In the genomic region with DNA sequence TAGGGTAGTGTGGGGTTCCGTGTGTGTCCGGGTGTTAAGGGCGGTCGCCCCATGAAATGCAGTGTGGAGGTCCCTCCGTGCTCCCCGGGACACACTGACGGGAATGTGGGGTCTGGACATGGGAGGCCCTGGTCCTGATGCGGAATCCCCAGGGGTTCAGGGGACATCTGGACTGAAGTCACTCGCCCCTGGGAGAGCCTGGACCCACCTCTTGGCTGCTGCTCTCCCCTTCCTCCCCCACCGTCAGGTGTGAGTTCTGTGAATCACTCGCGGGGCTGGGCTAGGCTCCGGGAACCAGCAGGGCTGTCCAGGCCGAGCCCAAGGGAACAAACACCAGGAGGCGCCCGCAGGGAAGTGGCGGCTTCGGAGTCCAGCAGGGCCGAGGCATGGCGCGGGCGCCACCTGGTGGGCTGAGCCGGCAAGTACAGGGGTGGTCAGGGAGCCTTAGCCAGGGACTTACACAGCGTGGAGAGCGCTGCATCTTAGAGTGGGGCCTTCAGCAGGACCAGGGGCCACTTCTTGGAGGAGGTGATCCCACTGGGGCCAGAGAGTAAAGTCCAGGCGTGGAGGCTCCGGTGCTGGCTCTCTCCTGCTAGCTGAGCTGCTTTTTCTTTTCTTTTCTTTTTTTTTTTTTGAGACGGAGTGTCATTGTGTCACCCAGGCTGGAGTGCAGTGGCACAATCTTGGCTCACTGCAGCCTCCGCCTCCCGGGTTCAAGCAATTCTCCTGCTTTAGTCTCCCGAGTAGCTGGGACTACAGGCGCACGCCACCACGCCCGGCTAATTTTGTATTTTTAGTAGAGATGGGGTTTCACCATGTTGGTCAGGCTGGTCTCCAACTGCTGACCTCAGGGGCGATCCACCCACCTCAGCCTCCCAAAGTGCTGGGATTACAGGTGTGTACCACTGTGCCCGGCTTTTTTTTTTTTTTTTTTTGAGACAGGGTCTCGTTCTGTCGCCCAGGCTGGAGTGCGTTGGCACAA, we compare ENCODE assay signal across 8 cellular contexts. TPM values are rescaled to one million over a fixed set of nuclear protein-coding genes. Genes with fewer than 3 reads are reported as not detected.
DNase-seq lines count a peak whose midpoint lies in the region; ATAC-seq and TF ChIP-seq lines count a peak whose summit lies in the region.

No MANE protein-coding gene starts in this region.

- ATAC-seq in CD4-positive, alpha-beta T cell (ENCODE audit: poor library complexity) = peak; percentile 72
- ATAC-seq in GM19463 (IDR thresholded peaks at IDR 0.05; ENCODE audit: unreplicated experiment) = peak; percentile 86

- TF ChIP-seq CTCF in CD4-positive, alpha-beta T cell (IDR thresholded peaks at IDR 0.05) = peak; percentile 92
- TF ChIP-seq CTCF in endodermal cell (conservative IDR thresholded peaks at IDR 0.05) (peak; percentile 100), mesothelial cell of epicardium (IDR thresholded peaks at IDR 0.05; ENCODE audit: unreplicated experiment) (peak; percentile 95)

- peaks cover 24% of the 10 kb centered on the region for H3K36me3 ChIP-seq in endodermal cell (ENCODE audit: control insufficient read depth, insufficient read depth, low read length)

- H3K27ac ChIP-seq in CD4-positive, alpha-beta T cell (ENCODE audit: low read depth, low read length) = no peak overlapping the region
- H3K27ac ChIP-seq in endodermal cell (ENCODE audit: low read depth, low read length) = no peak overlapping the region

- no peaks in the 10 kb centered on the region for H3K9me3 ChIP-seq in CD4-positive, alpha-beta T cell (ENCODE audit: control insufficient read depth, low read length)
- H3K9me3 ChIP-seq in endodermal cell (ENCODE audit: control insufficient read depth, low read length) = no peaks in the 10 kb centered on the region

- H3K4me1 ChIP-seq in endodermal cell (ENCODE audit: control insufficient read depth, insufficient read depth, low read length) = no peaks in the 10 kb centered on the region

- intact Hi-C loops in CD4-positive, alpha-beta T cell (cut with DNase I, micrococcal nuclease) = loop anchor here in 1 of 2 experiments (1.0 kb wide), 1 partner anchor 211 kb away; no protein-coding TSS in a partner anchor

- DNase-seq in CD4-positive, alpha-beta T cell = peak; percentile 70 to 89 (median 78)
- DNase-seq in HUDEP-2 (lab: John Stamatoyannopoulos, UW; ENCODE audit: unreplicated experiment in 76 of 76) = peak in 75 of 76 experiments; percentile 32 to 96 (median 85)
- peak; percentile 56 to 72 for DNase-seq in NOMO-1 (lab: John Stamatoyannopoulos, UW; ENCODE audit: unreplicated experiment in 2 of 2)
- peak; percentile 72 to 93 (median 89) for DNase-seq in activated CD8-positive, alpha-beta memory T cell treated with anti-CD3 and anti-CD28 coated beads for 48 hours (ENCODE audit: low read depth in 2 of 3, low spot score in 2 of 3)
- DNase-seq in endodermal cell = peak; percentile 99
- DNase-seq in mesothelial cell of epicardium (ENCODE audit: low spot score in 2 of 2, unreplicated experiment in 2 of 2) = peak; percentile 79 to 98
- peak; percentile 83 to 88 for DNase-seq in stimulated activated CD8-positive, alpha-beta memory T cell treated with anti-CD3 and anti-CD28 coated beads, Interleukin-2, amount 100 ng/mL, for 48 hours (ENCODE audit: low read depth in 2 of 2)

- WGBS in endodermal cell (ENCODE audit: insufficient coverage in 1 of 2, insufficient read length in 1 of 2), 2 experiments = 43 to 57% methylated on average over 16 to 40 of the region's 40 CpGs

- CTCF ChIA-PET in CD4-positive, alpha-beta T cell (lab: Charles Lee) = no interaction called here

- H3K4me3 Mint-ChIP-seq in CD4-positive, alpha-beta T cell = no peak overlapping the region
- H3K4me3 Mint-ChIP-seq in endodermal cell (no peak overlapping the region), mesothelial cell of epicardium (no peak overlapping the region)

- H3K4me3 ChIP-seq in endodermal cell (ENCODE audit: low read length) = no peak overlapping the region

- H3K27me3 ChIP-seq in CD4-positive, alpha-beta T cell (ENCODE audit: control insufficient read depth, insufficient read depth, low read length) = peaks cover 11% of the 10 kb centered on the region
- H3K27me3 ChIP-seq in endodermal cell (ENCODE audit: control insufficient read depth, insufficient read depth, low read length, poor library complexity, severe bottlenecking) = no peaks in the 10 kb centered on the region

- POLR2A ChIA-PET in CD4-positive, alpha-beta T cell (lab: Charles Lee) = no interaction called here

- H3K9ac ChIP-seq in endodermal cell (ENCODE audit: extremely low read depth, low read length, poor library complexity, severe bottlenecking) = no peak overlapping the region

- H3K9me3 Mint-ChIP-seq in CD4-positive, alpha-beta T cell = no peaks in the 10 kb centered on the region
- H3K9me3 Mint-ChIP-seq in endodermal cell = no peaks in the 10 kb centered on the region
- no peaks in the 10 kb centered on the region for H3K9me3 Mint-ChIP-seq in mesothelial cell of epicardium

- no peak overlapping the region for H3K27ac Mint-ChIP-seq in CD4-positive, alpha-beta T cell
- peak overlapping the region; percentile 66 for H3K27ac Mint-ChIP-seq in endodermal cell
- peak overlapping the region; percentile 25 for H3K27ac Mint-ChIP-seq in mesothelial cell of epicardium

- H3K36me3 Mint-ChIP-seq in CD4-positive, alpha-beta T cell (ENCODE audit: low read depth) = no peaks in the 10 kb centered on the region
- H3K36me3 Mint-ChIP-seq in endodermal cell (ENCODE audit: low read depth) = peaks cover 34% of the 10 kb centered on the region
- peaks cover 15% of the 10 kb centered on the region for H3K36me3 Mint-ChIP-seq in mesothelial cell of epicardium

- peaks cover 36% of the 10 kb centered on the region for H3K27me3 Mint-ChIP-seq in CD4-positive, alpha-beta T cell
- H3K27me3 Mint-ChIP-seq in endodermal cell (ENCODE audit: insufficient read depth) (no peaks in the 10 kb centered on the region), mesothelial cell of epicardium (ENCODE audit: low read depth) (no peaks in the 10 kb centered on the region)

- H3K4me1 Mint-ChIP-seq in CD4-positive, alpha-beta T cell (ENCODE audit: low read depth) = peaks cover 9% of the 10 kb centered on the region
- H3K4me1 Mint-ChIP-seq in endodermal cell = peaks cover 18% of the 10 kb centered on the region
- H3K4me1 Mint-ChIP-seq in mesothelial cell of epicardium = peaks cover 3% of the 10 kb centered on the region

RNA-seq across cellular contexts. Expression of a gene that starts 20.1 kb away (rescaled TPM):
- total RNA-seq in CD4-positive, alpha-beta T cell = under 1 TPM; 0.16 to 0.17 TPM
- total RNA-seq in endodermal cell = 10 to 100 TPM; 45.4 to 48.6 TPM
- 18.9 TPM for polyA plus RNA-seq in endodermal cell (2013, experiment 1 of 2)
- polyA plus RNA-seq in endodermal cell (2013, experiment 2 of 2) = 21.1 TPM
- total RNA-seq in mesothelial cell of epicardium = 42.3 to 45.9 TPM (median 42.5 TPM) in 3 replicates

Comparison
In these comparisons a context has a peak if more than half of its experiments do, and no peak if none do; other contexts are left out.
1. RNA of a gene that starts 20.1 kb away (total RNA-seq): 45.4 to 48.6 TPM in endodermal cell and 42.3 to 45.9 TPM in mesothelial cell of epicardium; 0.16 to 0.17 TPM in CD4-positive, alpha-beta T cell; every median in the first group is over 10 times any median in the second.
2. Peak in every context shown above with its lines, with median percentiles within 50 percentile points of each other: DNase-seq and CTCF ChIP-seq.